ENCODE assay signal across 1 cellular context in the genomic region with DNA sequence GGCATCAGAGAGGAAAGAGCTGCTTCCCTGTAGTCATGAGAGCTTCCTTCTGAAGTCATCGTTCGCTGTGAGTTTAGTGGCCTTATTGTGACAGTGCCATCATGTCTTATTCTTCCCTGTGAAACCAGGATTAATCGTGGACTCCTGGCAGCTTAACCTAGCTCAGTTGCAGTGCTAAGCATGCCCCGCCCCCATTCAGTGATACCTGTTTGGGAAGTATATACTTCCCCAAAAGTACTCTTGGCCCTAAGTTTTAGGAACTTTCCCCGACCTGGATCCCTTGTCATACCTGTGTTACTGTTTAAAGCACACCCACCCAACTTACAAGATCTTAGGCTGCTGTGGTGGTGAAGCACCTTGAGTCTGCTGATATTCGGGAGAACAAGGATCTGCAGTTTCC.
TF ChIP-seq lines count a peak whose summit lies in the region.

No MANE protein-coding gene starts in this region.

TF ChIP-seq in A549, 52 proteins besides CTCF, POLR2A, EP300 and RAD21:
- TF ChIP-seq HOXA7 (CRISPR knock-in tag; IDR thresholded peaks at IDR 0.05) (no peak), FOXS1 (CRISPR knock-in tag; IDR thresholded peaks at IDR 0.05) (no peak), JUNB (IDR thresholded peaks at IDR 0.05) (no peak), EHF (CRISPR knock-in tag; IDR thresholded peaks at IDR 0.05) (no peak), SREBF2 (IDR thresholded peaks at IDR 0.05) (no peak), FOSL2 (IDR thresholded peaks at IDR 0.05) (no peak), FOSL2 (CRISPR knock-in tag; IDR thresholded peaks at IDR 0.05) (no peak), NR3C1 (IDR thresholded peaks at IDR 0.05) (no peak), TFCP2L1 (CRISPR knock-in tag; IDR thresholded peaks at IDR 0.05) (no peak), CHD4 (IDR thresholded peaks at IDR 0.05; ENCODE audit: borderline replicate concordance) (no peak), JUN (IDR thresholded peaks at IDR 0.05) (no peak), HOXB13 (CRISPR knock-in tag; IDR thresholded peaks at IDR 0.05; ENCODE audit: low read depth) (no peak), MAFK (IDR thresholded peaks at IDR 0.05; ENCODE audit: partially characterized antibody) (no peak)
- TF ChIP-seq, protein P1, sequence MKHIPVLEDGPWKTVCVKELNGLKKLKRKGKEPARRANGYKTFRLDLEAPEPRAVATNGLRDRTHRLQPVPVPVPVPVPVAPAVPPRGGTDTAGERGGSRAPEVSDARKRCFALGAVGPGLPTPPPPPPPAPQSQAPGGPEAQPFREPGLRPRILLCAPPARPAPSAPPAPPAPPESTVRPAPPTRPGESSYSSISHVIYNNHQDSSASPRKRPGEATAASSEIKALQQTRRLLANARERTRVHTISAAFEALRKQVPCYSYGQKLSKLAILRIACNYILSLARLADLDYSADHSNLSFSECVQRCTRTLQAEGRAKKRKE (CRISPR knock-in tag; IDR thresholded peaks at IDR 0.05; ENCODE audit: low read depth), result no peak
- TF ChIP-seq, protein P2, sequence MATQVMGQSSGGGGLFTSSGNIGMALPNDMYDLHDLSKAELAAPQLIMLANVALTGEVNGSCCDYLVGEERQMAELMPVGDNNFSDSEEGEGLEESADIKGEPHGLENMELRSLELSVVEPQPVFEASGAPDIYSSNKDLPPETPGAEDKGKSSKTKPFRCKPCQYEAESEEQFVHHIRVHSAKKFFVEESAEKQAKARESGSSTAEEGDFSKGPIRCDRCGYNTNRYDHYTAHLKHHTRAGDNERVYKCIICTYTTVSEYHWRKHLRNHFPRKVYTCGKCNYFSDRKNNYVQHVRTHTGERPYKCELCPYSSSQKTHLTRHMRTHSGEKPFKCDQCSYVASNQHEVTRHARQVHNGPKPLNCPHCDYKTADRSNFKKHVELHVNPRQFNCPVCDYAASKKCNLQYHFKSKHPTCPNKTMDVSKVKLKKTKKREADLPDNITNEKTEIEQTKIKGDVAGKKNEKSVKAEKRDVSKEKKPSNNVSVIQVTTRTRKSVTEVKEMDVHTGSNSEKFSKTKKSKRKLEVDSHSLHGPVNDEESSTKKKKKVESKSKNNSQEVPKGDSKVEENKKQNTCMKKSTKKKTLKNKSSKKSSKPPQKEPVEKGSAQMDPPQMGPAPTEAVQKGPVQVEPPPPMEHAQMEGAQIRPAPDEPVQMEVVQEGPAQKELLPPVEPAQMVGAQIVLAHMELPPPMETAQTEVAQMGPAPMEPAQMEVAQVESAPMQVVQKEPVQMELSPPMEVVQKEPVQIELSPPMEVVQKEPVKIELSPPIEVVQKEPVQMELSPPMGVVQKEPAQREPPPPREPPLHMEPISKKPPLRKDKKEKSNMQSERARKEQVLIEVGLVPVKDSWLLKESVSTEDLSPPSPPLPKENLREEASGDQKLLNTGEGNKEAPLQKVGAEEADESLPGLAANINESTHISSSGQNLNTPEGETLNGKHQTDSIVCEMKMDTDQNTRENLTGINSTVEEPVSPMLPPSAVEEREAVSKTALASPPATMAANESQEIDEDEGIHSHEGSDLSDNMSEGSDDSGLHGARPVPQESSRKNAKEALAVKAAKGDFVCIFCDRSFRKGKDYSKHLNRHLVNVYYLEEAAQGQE (IDR thresholded peaks at IDR 0.05), result no peak
- TF ChIP-seq, protein P3, sequence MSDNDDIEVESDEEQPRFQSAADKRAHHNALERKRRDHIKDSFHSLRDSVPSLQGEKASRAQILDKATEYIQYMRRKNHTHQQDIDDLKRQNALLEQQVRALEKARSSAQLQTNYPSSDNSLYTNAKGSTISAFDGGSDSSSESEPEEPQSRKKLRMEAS (IDR thresholded peaks at IDR 0.05), result no peak
